Comparison of ENCODE assay signal across 9 cellular contexts in the genomic region with DNA sequence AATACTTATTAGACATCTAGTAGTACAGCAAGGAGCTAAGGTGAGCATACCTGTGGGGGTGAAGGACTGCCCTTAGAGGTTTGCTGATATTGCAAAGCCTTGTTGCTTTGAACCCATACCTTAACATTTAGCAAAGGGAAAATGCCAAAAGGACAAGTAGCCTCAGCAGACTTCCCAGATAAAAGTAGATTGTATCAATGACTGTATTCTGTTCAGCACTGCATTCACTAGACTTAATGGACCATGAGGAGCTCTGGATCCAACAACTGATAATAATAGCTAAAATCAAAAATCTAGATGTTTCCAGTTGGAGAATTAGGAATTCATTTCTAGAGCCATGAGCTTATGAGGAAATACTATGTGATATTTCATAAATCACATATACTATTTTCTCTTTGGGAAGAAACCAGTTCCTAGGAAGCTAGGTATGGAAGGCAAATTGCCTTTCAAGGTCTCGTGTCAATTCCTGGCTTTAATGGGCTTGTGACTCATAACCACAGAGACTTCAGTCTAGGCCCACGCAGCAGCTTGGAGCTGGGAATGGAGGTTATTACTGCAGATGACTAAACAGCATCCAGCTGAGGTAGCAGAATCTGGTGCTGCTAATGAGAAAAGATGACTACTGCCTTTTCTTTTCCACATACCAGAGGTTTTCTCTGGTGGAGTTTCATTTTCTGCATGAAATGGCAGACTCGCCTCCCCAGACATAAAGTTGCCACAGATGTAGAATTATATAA.
DNase-seq lines count a peak whose midpoint lies in the region; ATAC-seq, FAIRE-seq and TF ChIP-seq lines count a peak whose summit lies in the region.
"Had no signal": no experiment of that assay in that cellular context is flagged by ENCODE, and none has a peak within 500 bp of the region (broad histone marks: within the 10 kb centered on the region; RNA-seq: fewer than 3 reads in every experiment).

No MANE protein-coding gene starts in this region.

- peaks cover 9% of the 10 kb centered on the region for H3K9me3 Mint-ChIP-seq in CD4-positive, alpha-beta T cell

- no peak for FAIRE-seq in A549 (lab: Jason Lieb, UNC)

- TF ChIP-seq POLR2A in A549 (IDR thresholded peaks at IDR 0.05; ENCODE audit: low read length) (no peak), tibial nerve (IDR thresholded peaks at IDR 0.05) (no peak)

- no peaks in the 10 kb centered on the region for H3K4me1 Mint-ChIP-seq in CD4-positive, alpha-beta T cell (ENCODE audit: low read depth)

- no peak overlapping the region for H3K27ac ChIP-seq in A549
- no peak overlapping the region for H3K27ac ChIP-seq in tibial nerve
- H3K27ac ChIP-seq in CD4-positive, alpha-beta T cell (ENCODE audit: low read depth, low read length): no peak overlapping the region

- TF ChIP-seq EP300 in A549 (IDR thresholded peaks at IDR 0.05) (no peak), tibial nerve (IDR thresholded peaks at IDR 0.05) (no peak)

- H3K4me3 Mint-ChIP-seq in CD4-positive, alpha-beta T cell: no peak overlapping the region

- no peaks in the 10 kb centered on the region for H3K27me3 ChIP-seq in tibial nerve
- no peaks in the 10 kb centered on the region for H3K27me3 ChIP-seq in CD4-positive, alpha-beta T cell (ENCODE audit: control insufficient read depth, insufficient read depth, low read length)

- no peaks in the 10 kb centered on the region for H3K36me3 ChIP-seq in tibial nerve

- CTCF ChIA-PET in A549 (lab: Yijun Ruan, JAX): interaction anchor here (1.1 to 5.1 kb wide), 3 partner anchors 13 to 435 kb away, joined by 3 to 56 read pairs (median 4); no protein-coding TSS in a partner anchor
- CTCF ChIA-PET in CD4-positive, alpha-beta T cell (lab: Charles Lee): no interaction called here

- H3K4me1 ChIP-seq in A549 (peaks cover 15% of the 10 kb centered on the region), tibial nerve (no peaks in the 10 kb centered on the region)

- POLR2A ChIA-PET in A549 (lab: Yijun Ruan, JAX): no interaction called here
- POLR2A ChIA-PET in CD4-positive, alpha-beta T cell (lab: Charles Lee): interaction anchor here (0.7 kb wide), 1 partner anchor 1876 kb away, joined by 3 read pairs; no protein-coding TSS in a partner anchor

- DNase-seq in A549 (ENCODE audit: low read depth in 1 of 2, low spot score in 1 of 2): no peak
- peak; percentile 99 for DNase-seq in GM04503 (ENCODE audit: low read depth)
- peak; percentile 98 for DNase-seq in glomerular visceral epithelial cell (ENCODE audit: extremely low spot score)
- no peak for DNase-seq in tibial nerve (ENCODE audit: low spot score in 2 of 2)
- DNase-seq in CD4-positive, alpha-beta T cell: no peak
- DNase-seq: Kasumi-1 had no signal

- H3K4me3 ChIP-seq in A549: no peak overlapping the region
- no peak overlapping the region for H3K4me3 ChIP-seq in tibial nerve

- ATAC-seq in A549 (peak in 1 of 2 experiments; percentile 61; a peak in 2 of 6 replicates), SK-N-SH treated with all-trans-retinoic acid at 6 μM for 48 hours (peak; percentile 97), HG02763 (IDR thresholded peaks at IDR 0.05; ENCODE audit: unreplicated experiment) (no peak), GM18519 (IDR thresholded peaks at IDR 0.05; ENCODE audit: low FRiP score, unreplicated experiment) (no peak)
- ATAC-seq in CD4-positive, alpha-beta T cell (ENCODE audit: poor library complexity): no peak

- WGBS in A549 (ENCODE audit: missing lambda C conversion rate): 73% methylated on average over 3 of the region's 3 CpGs
- WGBS in tibial nerve, 2 donors: 68 to 80% methylated on average over 3 of the region's 3 CpGs

- H3K9me3 ChIP-seq in A549: peaks cover 16% of the 10 kb centered on the region; the same call in 2 of the 3 replicates
- H3K9me3 ChIP-seq in tibial nerve: peaks cover 0 to 19% (median 2%) of the 10 kb centered on the region in 4 donors
- peaks cover 12% of the 10 kb centered on the region for H3K9me3 ChIP-seq in CD4-positive, alpha-beta T cell (ENCODE audit: control insufficient read depth, low read length)

- TF ChIP-seq CTCF in A549 (IDR thresholded peaks at IDR 0.05) (no peak), tibial nerve (IDR thresholded peaks at IDR 0.05) (no peak)
- no peak for TF ChIP-seq CTCF in CD4-positive, alpha-beta T cell (IDR thresholded peaks at IDR 0.05)

- H3K4me2 ChIP-seq in A549: no peak overlapping the region; the same call in 2 of the 3 replicates

- intact Hi-C loops in CD4-positive, alpha-beta T cell (cut with DNase I, micrococcal nuclease): no loop called here

- no peak overlapping the region for H3K27ac Mint-ChIP-seq in CD4-positive, alpha-beta T cell

- no peak for TF ChIP-seq RAD21 in A549 (conservative IDR thresholded peaks at IDR 0.05 in 1 of 2, IDR thresholded peaks at IDR 0.05 in 1 of 2)

- H3K27me3 Mint-ChIP-seq in CD4-positive, alpha-beta T cell: peaks cover 11% of the 10 kb centered on the region

- H3K36me3 Mint-ChIP-seq in CD4-positive, alpha-beta T cell (ENCODE audit: low read depth): no peaks in the 10 kb centered on the region

TF ChIP-seq in A549, 52 proteins besides CTCF, POLR2A, EP300 and RAD21:
- TF ChIP-seq FOXS1 (CRISPR knock-in tag; IDR thresholded peaks at IDR 0.05) (no peak), EHMT2 (IDR thresholded peaks at IDR 0.05; ENCODE audit: low read depth) (no peak), MAFK (IDR thresholded peaks at IDR 0.05; ENCODE audit: partially characterized antibody) (peak; percentile 53), FOSB (CRISPR knock-in tag; IDR thresholded peaks at IDR 0.05) (no peak)

TF ChIP-seq in SK-N-SH treated with all-trans-retinoic acid at 6 μM for 48 hours, 23 proteins besides CTCF, POLR2A, EP300 and RAD21:
- TF ChIP-seq ZFP30 (CRISPR knock-in tag; IDR thresholded peaks at IDR 0.05) (no peak), ZFP3 (CRISPR knock-in tag; IDR thresholded peaks at IDR 0.05) (0 out of 2 replicates have a peak, but pooled peaks have one; percentile 28)

Comparison
In these comparisons a context has a peak if more than half of its experiments do, and no peak if none do; other contexts are left out.
1. DNase-seq: peak in GM04503 (single experiment) and glomerular visceral epithelial cell (single experiment); none in A549 (0 of 2), tibial nerve (0 of 2) and CD4-positive, alpha-beta T cell (0 of 10).